In the genomic region with DNA sequence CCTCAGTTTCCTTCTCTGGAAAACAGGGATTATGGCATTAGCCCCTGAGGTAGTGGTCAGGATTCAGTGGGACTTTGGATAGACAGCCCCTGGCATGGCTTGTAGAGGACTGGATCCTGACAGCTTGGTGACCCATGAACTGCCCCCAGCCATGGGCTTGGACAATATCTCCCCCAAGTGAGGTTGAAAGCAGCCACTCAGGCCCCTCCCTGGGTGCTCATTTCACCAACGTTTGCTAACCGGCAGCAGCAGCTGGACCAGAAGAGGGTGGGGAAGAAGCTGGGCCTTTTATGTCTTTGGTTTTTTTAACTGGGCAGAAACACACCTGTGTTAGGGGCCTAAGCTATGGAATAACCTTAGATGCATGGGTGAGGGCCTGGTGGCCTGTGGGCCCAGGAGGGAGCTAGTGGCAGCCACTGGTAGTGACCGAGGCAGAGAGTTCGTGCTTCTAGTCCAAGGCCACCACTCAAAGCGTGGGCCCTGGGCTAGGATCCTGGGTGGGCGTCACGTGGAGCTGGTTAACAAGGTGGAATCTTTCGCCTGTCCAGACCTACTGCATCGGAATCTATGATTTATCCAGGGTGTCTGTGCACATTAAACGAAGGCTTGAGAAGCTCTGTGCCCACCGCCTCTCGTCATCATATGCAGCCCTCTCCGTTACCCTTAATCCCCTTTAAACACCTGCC, we compare ENCODE assay signal across 9 cellular contexts. TPM values are rescaled to one million over a fixed set of nuclear protein-coding genes. Genes with fewer than 3 reads are reported as not detected.
DNase-seq lines count a peak whose midpoint lies in the region; ATAC-seq and TF ChIP-seq lines count a peak whose summit lies in the region.
"Had no signal": no experiment of that assay in that cellular context is flagged by ENCODE, and none has a peak within 500 bp of the region (broad histone marks: within the 10 kb centered on the region; RNA-seq: fewer than 3 reads in every experiment).

No MANE protein-coding gene starts in this region.

- H3K27ac ChIP-seq in SK-N-SH (ENCODE audit: low read depth in 2 of 2, low read length in 1 of 2) (no peak overlapping the region), WERI-Rb-1 (peak overlapping the region; percentile 89), iPS-18a (ENCODE audit: low read length) (no peak overlapping the region), skeletal muscle tissue (ENCODE audit: low read depth, low read length) (no peak overlapping the region)

- peak overlapping the region; percentile 94 for H3K4me2 ChIP-seq in SK-N-SH

- DNase-seq in SK-N-SH (no peak), WERI-Rb-1 (peak; percentile 22), GDM1 (lab: John Stamatoyannopoulos, UW) (no peak), NCI-H1105 (lab: John Stamatoyannopoulos, UW) (no peak), Kasumi-1 (lab: John Stamatoyannopoulos, UW) (no peak)
- DNase-seq: stimulated activated CD4-positive, alpha-beta T cell treated with anti-CD3 and anti-CD28 coated beads, Interleukin-1b, Interleukin-23, amount 100 ng/mL, for 48 hours had no signal

- POLR2A ChIA-PET in SK-N-SH (lab: Yijun Ruan, JAX), result no interaction called here

- no peak for TF ChIP-seq EP300 in SK-N-SH (IDR thresholded peaks at IDR 0.05; ENCODE audit: borderline replicate concordance in 1 of 2, low read depth in 1 of 2, low read length in 1 of 2)

- H3K9me3 ChIP-seq in SK-N-SH (no peaks in the 10 kb centered on the region), WERI-Rb-1 (ENCODE audit: severe bottlenecking) (no peaks in the 10 kb centered on the region), iPS-18a (ENCODE audit: control insufficient read depth, low read depth, low read length) (no peaks in the 10 kb centered on the region), skeletal muscle tissue (ENCODE audit: control insufficient read depth in 3 of 3, low read length in 3 of 3) (no peaks in the 10 kb centered on the region)

- H3K4me3 ChIP-seq in SK-N-SH (ENCODE audit: low read depth in 2 of 2, low read length in 1 of 2), result no peak overlapping the region; a peak in 1 of 4 replicates
- peak overlapping the region; percentile 60 for H3K4me3 ChIP-seq in WERI-Rb-1 (ENCODE audit: low read depth, low read length)
- peak overlapping the region; percentile 48 for H3K4me3 ChIP-seq in iPS-18a (ENCODE audit: low read length)
- peak overlapping the region in 2 of 3 donors; percentile 48 to 78 for H3K4me3 ChIP-seq in skeletal muscle tissue (ENCODE audit: low read length in 3 of 3)

- ATAC-seq in SK-N-SH treated with all-trans-retinoic acid at 6 μM for 48 hours, result no peak

- H3K4me1 ChIP-seq in SK-N-SH (ENCODE audit: control insufficient read depth in 1 of 2, insufficient read depth in 2 of 2, low read depth in 1 of 2, low read length in 1 of 2) (peaks cover 7 to 18% of the 10 kb centered on the region in 2 experiments; a peak in 1 of 4 replicates), iPS-18a (ENCODE audit: control insufficient read depth, low read depth, low read length) (peaks cover 9% of the 10 kb centered on the region), skeletal muscle tissue (ENCODE audit: control insufficient read depth in 3 of 3, insufficient read depth in 3 of 3, low read length in 3 of 3) (peaks cover 18 to 28% (median 20%) of the 10 kb centered on the region in 3 donors)

- H3K9ac ChIP-seq in SK-N-SH, result peak overlapping the region; percentile 82; the same call in 1 of the 2 replicates
- H3K9ac ChIP-seq in iPS-18a (ENCODE audit: low read length), result no peak overlapping the region
- peak overlapping the region; percentile 72 to 88 (median 82) for H3K9ac ChIP-seq in skeletal muscle tissue (ENCODE audit: low read depth in 1 of 3, low read length in 3 of 3)

- H3K79me2 ChIP-seq in SK-N-SH (ENCODE audit: insufficient read depth), result peaks cover 17% of the 10 kb centered on the region

- peaks cover 6% of the 10 kb centered on the region; the same call in 1 of the 2 replicates for H4K20me1 ChIP-seq in SK-N-SH (ENCODE audit: insufficient read depth)

- no peak overlapping the region for H2AFZ ChIP-seq in SK-N-SH (ENCODE audit: low read depth)

- CTCF ChIA-PET in SK-N-SH (lab: Yijun Ruan, JAX), result interaction anchor here (0.6 to 2.2 kb wide), 8 partner anchors 9 to 450 kb away, joined by 3 to 10 read pairs (median 4); no protein-coding TSS in a partner anchor

- TF ChIP-seq RAD21 in SK-N-SH (IDR thresholded peaks at IDR 0.05; ENCODE audit: low read length), result no peak

- H3K9me2 ChIP-seq in SK-N-SH, result no peaks in the 10 kb centered on the region

- H3K27me3 ChIP-seq in SK-N-SH (ENCODE audit: insufficient read depth) (no peaks in the 10 kb centered on the region), WERI-Rb-1 (ENCODE audit: insufficient read depth, low read depth, severe bottlenecking) (no peaks in the 10 kb centered on the region), iPS-18a (ENCODE audit: control insufficient read depth, insufficient read depth, low read length) (no peaks in the 10 kb centered on the region), skeletal muscle tissue (ENCODE audit: control insufficient read depth in 3 of 3, insufficient read depth in 3 of 3, low read length in 3 of 3) (no peaks in the 10 kb centered on the region)

- TF ChIP-seq CTCF in SK-N-SH (IDR thresholded peaks at IDR 0.05), result no peak
- TF ChIP-seq CTCF in WERI-Rb-1 (IDR thresholded peaks at IDR 0.05; ENCODE audit: low read depth, low read length), result 0 out of 2 replicates have a peak, but pooled peaks have one; percentile 10

- peaks cover 4% of the 10 kb centered on the region for H3F3A ChIP-seq in SK-N-SH (replicated peaks; ENCODE audit: insufficient read depth)

- 98% methylated on average over 10 of the region's 13 CpGs for WGBS in SK-N-SH (ENCODE audit: low lambda C conversion rate)

- H3K36me3 ChIP-seq in SK-N-SH (replicated peaks in 1 of 2; ENCODE audit: control insufficient read depth in 1 of 2, insufficient read depth in 2 of 2, low read length in 1 of 2) (peaks cover 0 to 5% of the 10 kb centered on the region in 2 experiments), WERI-Rb-1 (peaks cover 60% of the 10 kb centered on the region), iPS-18a (ENCODE audit: control insufficient read depth, low read depth, low read length) (peaks cover 2% of the 10 kb centered on the region), skeletal muscle tissue (ENCODE audit: control insufficient read depth in 3 of 3, insufficient read depth in 3 of 3, low read length in 3 of 3) (peaks cover 14 to 21% (median 14%) of the 10 kb centered on the region in 3 donors)

TF ChIP-seq in SK-N-SH, 30 proteins besides CTCF, POLR2A, EP300 and RAD21 (continues in another document):
- TF ChIP-seq MAX (IDR thresholded peaks at IDR 0.05; ENCODE audit: low read depth) (no peak), RXRA (IDR thresholded peaks at IDR 0.05; ENCODE audit: borderline replicate concordance, low read depth) (no peak), RCOR1 (IDR thresholded peaks at IDR 0.05; ENCODE audit: low read length) (no peak), RFX5 (IDR thresholded peaks at IDR 0.05; ENCODE audit: low read length) (no peak), EZH2phosphoT487 (IDR thresholded peaks at IDR 0.05; ENCODE audit: borderline replicate concordance, low read depth) (no peak)
- TF ChIP-seq, protein P1, sequence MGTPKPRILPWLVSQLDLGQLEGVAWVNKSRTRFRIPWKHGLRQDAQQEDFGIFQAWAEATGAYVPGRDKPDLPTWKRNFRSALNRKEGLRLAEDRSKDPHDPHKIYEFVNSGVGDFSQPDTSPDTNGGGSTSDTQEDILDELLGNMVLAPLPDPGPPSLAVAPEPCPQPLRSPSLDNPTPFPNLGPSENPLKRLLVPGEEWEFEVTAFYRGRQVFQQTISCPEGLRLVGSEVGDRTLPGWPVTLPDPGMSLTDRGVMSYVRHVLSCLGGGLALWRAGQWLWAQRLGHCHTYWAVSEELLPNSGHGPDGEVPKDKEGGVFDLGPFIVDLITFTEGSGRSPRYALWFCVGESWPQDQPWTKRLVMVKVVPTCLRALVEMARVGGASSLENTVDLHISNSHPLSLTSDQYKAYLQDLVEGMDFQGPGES (IDR thresholded peaks at IDR 0.05; ENCODE audit: low read depth, low read length), result no peak

TF ChIP-seq in SK-N-SH treated with all-trans-retinoic acid at 6 μM for 48 hours, 23 proteins besides CTCF, POLR2A, EP300 and RAD21 (continues in another document):
- TF ChIP-seq ZNF70 (CRISPR knock-in tag; IDR thresholded peaks at IDR 0.05) (no peak), BACH2 (CRISPR knock-in tag; IDR thresholded peaks at IDR 0.05; ENCODE audit: borderline replicate concordance) (no peak), RARB (CRISPR knock-in tag; IDR thresholded peaks at IDR 0.05) (no peak), TOX (CRISPR knock-in tag; IDR thresholded peaks at IDR 0.05; ENCODE audit: borderline replicate concordance) (no peak), CSRNP3 (CRISPR knock-in tag; IDR thresholded peaks at IDR 0.05) (no peak), GLIS3 (CRISPR knock-in tag; IDR thresholded peaks at IDR 0.05) (no peak)

RNA-seq across cellular contexts. Expression of gene SLC2A8, which starts 1.9 kb away (rescaled TPM):
- 15.1 and 18.7 TPM in 2 replicates for polyA plus RNA-seq in SK-N-SH (2012; rRNA removed)
- 5.2 and 9.6 TPM in 2 replicates for polyA plus RNA-seq in SK-N-SH (2012; cell fraction: cytosol; rRNA removed)
- polyA plus RNA-seq in SK-N-SH (2012; cell fraction: nucleus; rRNA removed), result 37.0 and 37.3 TPM in 2 replicates
- total RNA-seq in skeletal muscle tissue, result 13.6 TPM

RNA-seq across cellular contexts. Expression of gene ZNF79, which starts 25.3 kb away (rescaled TPM):
- polyA plus RNA-seq in SK-N-SH (2012; rRNA removed), result 4.6 and 5.9 TPM in 2 replicates
- 2.3 and 3.5 TPM in 2 replicates for polyA plus RNA-seq in SK-N-SH (2012; cell fraction: cytosol; rRNA removed)
- 15.7 and 16.9 TPM in 2 replicates for polyA plus RNA-seq in SK-N-SH (2012; cell fraction: nucleus; rRNA removed)
- 9.9 TPM for total RNA-seq in skeletal muscle tissue

RNA-seq across cellular contexts. Expression of gene RPL12, which starts 52.3 kb away (rescaled TPM):
- polyA plus RNA-seq in SK-N-SH (2012; rRNA removed), result 3,270 and 3,754 TPM in 2 replicates
- polyA plus RNA-seq in SK-N-SH (2012; cell fraction: cytosol; rRNA removed), result 3,350 and 3,639 TPM in 2 replicates
- 595 and 635 TPM in 2 replicates for polyA plus RNA-seq in SK-N-SH (2012; cell fraction: nucleus; rRNA removed)
- 1,305 TPM for total RNA-seq in skeletal muscle tissue

RNA-seq across cellular contexts. Expression of gene LRSAM1, which starts 52.5 kb away (rescaled TPM):
- 5.5 and 8.0 TPM in 2 replicates for polyA plus RNA-seq in SK-N-SH (2012; rRNA removed)
- polyA plus RNA-seq in SK-N-SH (2012; cell fraction: cytosol; rRNA removed), result 5.1 and 7.8 TPM in 2 replicates
- 35.0 and 51.3 TPM in 2 replicates for polyA plus RNA-seq in SK-N-SH (2012; cell fraction: nucleus; rRNA removed)
- total RNA-seq in skeletal muscle tissue, result 10.4 TPM

Comparison
In these comparisons a context has a peak if more than half of its experiments do, and no peak if none do; other contexts are left out.
1. H3K4me3 ChIP-seq: peak in WERI-Rb-1 (single experiment), iPS-18a (single experiment) and skeletal muscle tissue (2 of 3); none in SK-N-SH (0 of 2).